15 cellular contexts compared by ENCODE assay signal in genomic region chr4:81802308-81802846, GRCh38.
A peak's percentile ranks its signal among the peaks of the same experiment; 100 is the strongest.
DNase-seq lines count a peak whose midpoint lies in the region; ATAC-seq and TF ChIP-seq lines count a peak whose summit lies in the region.
"Had no signal": no experiment of that assay in that cellular context is flagged by ENCODE, and none has a peak within 500 bp of the region (broad histone marks: within the 10 kb centered on the region; RNA-seq: fewer than 3 reads in every experiment).

No MANE protein-coding gene starts in this region.

- H3F3A ChIP-seq in smooth muscle cell (ENCODE audit: low read depth) = peaks cover 3% of the 10 kb centered on the region

- H3K9me3 ChIP-seq in smooth muscle cell (replicated peaks; ENCODE audit: low read depth) = no peaks in the 10 kb centered on the region
- H3K9me3 ChIP-seq: BLaER1 had no signal

- 81% methylated on average over 5 of the region's 5 CpGs for WGBS in smooth muscle cell (ENCODE audit: low lambda C conversion rate)

- peak; percentile 56 for ATAC-seq in GM18868 (IDR thresholded peaks at IDR 0.05; ENCODE audit: unreplicated experiment)
- no peak for ATAC-seq in GM18909 (IDR thresholded peaks at IDR 0.05; ENCODE audit: poor library complexity, unreplicated experiment)
- ATAC-seq: GM23338 had no signal

- H3K9ac ChIP-seq in smooth muscle cell (ENCODE audit: low read depth) = no peak overlapping the region
- H3K9ac ChIP-seq: BLaER1 had no signal

- no peaks in the 10 kb centered on the region for H3K79me2 ChIP-seq in smooth muscle cell (ENCODE audit: low read depth)

- no peaks in the 10 kb centered on the region for H3K36me3 ChIP-seq in smooth muscle cell (ENCODE audit: low read depth)
- H3K36me3 ChIP-seq: BLaER1 had no signal

- no peak for TF ChIP-seq CTCF in smooth muscle cell (IDR thresholded peaks at IDR 0.05; ENCODE audit: borderline replicate concordance, insufficient read depth, poor library complexity, severe bottlenecking)

- H4K20me1 ChIP-seq in smooth muscle cell (ENCODE audit: low read depth) = no peaks in the 10 kb centered on the region
- H4K20me1 ChIP-seq: BLaER1 had no signal

- no peaks in the 10 kb centered on the region for H3K27me3 ChIP-seq in smooth muscle cell (ENCODE audit: low read depth)
- H3K27me3 ChIP-seq: BLaER1 had no signal

- no peak overlapping the region for H3K4me3 ChIP-seq in smooth muscle cell
- H3K4me3 ChIP-seq: BLaER1, GM23338 had no signal

- DNase-seq in DMS79 treated with DMSO at 0.1 percent for 48 hours (lab: John Stamatoyannopoulos, UW) (peak; percentile 53), DMS79 (lab: John Stamatoyannopoulos, UW) (no peak), NCI-H146 treated with DMSO at 0.1 percent for 48 hours (lab: John Stamatoyannopoulos, UW; ENCODE audit: unreplicated experiment) (peak; percentile 70), NCI-H774 (lab: John Stamatoyannopoulos, UW) (peak; percentile 9), smooth muscle cell (lab: John Stamatoyannopoulos, UW; ENCODE audit: unreplicated experiment) (no peak)
- DNase-seq in effector CD4-positive, alpha-beta T cell = no peak
- DNase-seq: AML-193; CD8-positive, alpha-beta memory T cell; DMS53; H7 had no signal

- H3K4me2 ChIP-seq in smooth muscle cell = no peak overlapping the region
- H3K4me2 ChIP-seq: BLaER1, GM23338 had no signal

- H2AFZ ChIP-seq in smooth muscle cell (ENCODE audit: low read depth) = no peak overlapping the region
- H2AFZ ChIP-seq: GM23338 had no signal

- H3K4me1 ChIP-seq in smooth muscle cell (ENCODE audit: low read depth) = no peaks in the 10 kb centered on the region
- H3K4me1 ChIP-seq: BLaER1 had no signal

- no peak overlapping the region for H3K27ac ChIP-seq in smooth muscle cell (ENCODE audit: low read depth)
- H3K27ac ChIP-seq: 22Rv1, BLaER1 had no signal

Comparison
In these comparisons a context has a peak if more than half of its experiments do, and no peak if none do; other contexts are left out.
1. DNase-seq: peak in DMS79 treated with DMSO at 0.1 percent for 48 hours (single experiment), NCI-H146 treated with DMSO at 0.1 percent for 48 hours (single experiment) and NCI-H774 (single experiment); none in DMS79 (single experiment), smooth muscle cell (single experiment) and effector CD4-positive, alpha-beta T cell (single experiment).